ENCODE assay signal across 17 cellular contexts in the genomic region with DNA sequence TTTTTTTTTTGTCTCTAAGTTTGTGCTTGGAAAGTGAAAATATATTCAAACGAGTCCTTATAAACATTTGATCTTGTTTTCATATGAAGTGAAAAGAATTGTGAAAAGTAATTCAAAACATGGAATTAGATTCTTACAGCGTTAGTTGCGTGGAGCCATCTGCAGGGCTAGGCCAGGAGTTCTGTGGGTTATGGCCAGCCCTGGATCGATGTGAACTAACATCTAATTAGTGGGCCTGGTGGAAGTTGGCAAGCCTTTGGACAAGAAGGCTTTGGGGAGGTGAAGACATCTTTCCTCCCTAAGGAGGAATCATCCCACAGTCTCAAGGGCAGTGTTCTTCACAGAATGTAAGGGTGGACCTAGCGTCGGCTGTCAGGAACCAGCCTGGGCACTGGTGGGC. TPM values are rescaled to one million over a fixed set of nuclear protein-coding genes. Genes with fewer than 3 reads are reported as not detected.
DNase-seq lines count a peak whose midpoint lies in the region; ATAC-seq and TF ChIP-seq lines count a peak whose summit lies in the region.
"Had no signal": no experiment of that assay in that cellular context is flagged by ENCODE, and none has a peak within 500 bp of the region (broad histone marks: within the 10 kb centered on the region; RNA-seq: fewer than 3 reads in every experiment).

No MANE protein-coding gene starts in this region.

- no peaks in the 10 kb centered on the region for H3K27me3 Mint-ChIP-seq in osteocyte (ENCODE audit: unreplicated experiment)

- H3K9me3 ChIP-seq in adipocyte (ENCODE audit: control insufficient read depth, low read length), result no peaks in the 10 kb centered on the region
- H3K9me3 ChIP-seq: BLaER1 treated with 17β-estradiol and CSF1 and Interleukin-3, amounts not matched to agents 10 nM and 100 nM; SJSA1 had no signal

- no peak for ATAC-seq in GM21526 (IDR thresholded peaks at IDR 0.05; ENCODE audit: low FRiP score, unreplicated experiment)
- ATAC-seq: activated naive CD8-positive, alpha-beta T cell treated with anti-CD3 and anti-CD28 coated beads, Interleukin-2, amount 50 U/mL, for 24 hours; activated T-helper 17 cell treated with anti-CD3 and anti-CD28 coated beads, Interleukin-2, amount 50 U/mL, for 72 hours had no signal

- no peaks in the 10 kb centered on the region for H3K36me3 Mint-ChIP-seq in osteocyte (ENCODE audit: unreplicated experiment)

- TF ChIP-seq CTCF in osteocyte (IDR thresholded peaks at IDR 0.05), result no peak

- H3K4me3 Mint-ChIP-seq in osteocyte (ENCODE audit: unreplicated experiment), result no peak overlapping the region
- H3K4me3 Mint-ChIP-seq: activated naive CD8-positive, alpha-beta T cell treated with anti-CD3 and anti-CD28 coated beads, Interleukin-2, amount 50 U/mL, for 24 hours; activated T-helper 17 cell treated with anti-CD3 and anti-CD28 coated beads, Interleukin-2, amount 50 U/mL, for 72 hours; neural crest cell had no signal

- no peaks in the 10 kb centered on the region for H3K27me3 ChIP-seq in adipocyte (replicated peaks; ENCODE audit: control insufficient read depth, insufficient read depth, low read length)
- H3K27me3 ChIP-seq: BLaER1 treated with 17β-estradiol and CSF1 and Interleukin-3, amounts not matched to agents 10 nM and 100 nM; SJSA1 had no signal

- H3K27ac Mint-ChIP-seq in osteocyte (ENCODE audit: unreplicated experiment), result peak overlapping the region; percentile 89
- H3K27ac Mint-ChIP-seq: activated naive CD8-positive, alpha-beta T cell treated with anti-CD3 and anti-CD28 coated beads, Interleukin-2, amount 50 U/mL, for 24 hours; activated T-helper 17 cell treated with anti-CD3 and anti-CD28 coated beads, Interleukin-2, amount 50 U/mL, for 72 hours had no signal

- H3K9me3 Mint-ChIP-seq in osteocyte (ENCODE audit: unreplicated experiment), result no peaks in the 10 kb centered on the region
- H3K9me3 Mint-ChIP-seq: activated naive CD8-positive, alpha-beta T cell treated with anti-CD3 and anti-CD28 coated beads, Interleukin-2, amount 50 U/mL, for 24 hours; activated T-helper 17 cell treated with anti-CD3 and anti-CD28 coated beads, Interleukin-2, amount 50 U/mL, for 72 hours; neural crest cell had no signal

- H3K4me1 ChIP-seq in adipocyte (ENCODE audit: control insufficient read depth, insufficient read depth, low read length), result peaks cover 91% of the 10 kb centered on the region

- H3K36me3 ChIP-seq in adipocyte (ENCODE audit: control insufficient read depth, insufficient read depth, low read length, severe bottlenecking), result no peaks in the 10 kb centered on the region
- H3K36me3 ChIP-seq: BLaER1 treated with 17β-estradiol and CSF1 and Interleukin-3, amounts not matched to agents 10 nM and 100 nM had no signal

- H3K4me3 ChIP-seq in adipocyte (ENCODE audit: low read length), result no peak overlapping the region
- H3K4me3 ChIP-seq: BLaER1 treated with 17β-estradiol and CSF1 and Interleukin-3, amounts not matched to agents 10 nM and 100 nM; SJSA1 had no signal

- H3K9ac ChIP-seq in adipocyte (ENCODE audit: low read length), result peak overlapping the region; percentile 88
- H3K9ac ChIP-seq: BLaER1 treated with 17β-estradiol and CSF1 and Interleukin-3, amounts not matched to agents 10 nM and 100 nM had no signal

- DNase-seq in adipocyte (ENCODE audit: low read depth) (no peak), fibroblast of peridontal ligament (ENCODE audit: extremely low read depth) (peak; percentile 73), osteocyte (ENCODE audit: extremely low spot score, unreplicated experiment) (no peak), amniotic stem cell (lab: John Stamatoyannopoulos, UW) (no peak), NCI-H1105 treated with DMSO at 0.1 percent for 48 hours (lab: John Stamatoyannopoulos, UW) (no peak)
- no peak for DNase-seq in stimulated activated CD4-positive, alpha-beta T cell treated with anti-CD3 and anti-CD28 coated beads, Interleukin-12 subunit alpha, Interleukin-12 subunit beta, amount 100 ng/mL, for 4 hours
- DNase-seq: activated naive CD8-positive, alpha-beta T cell treated with anti-CD3 and anti-CD28 coated beads, Interleukin-2, amount 50 U/mL, for 24 hours; kidney; NCI-H146; NCI-H774; stimulated activated naive CD4-positive, alpha-beta T cell treated with Interleukin-2 at 50 U/mL for 16 hours; T-helper 9 cell had no signal

- H3K4me1 Mint-ChIP-seq in osteocyte (ENCODE audit: unreplicated experiment), result peaks cover 91% of the 10 kb centered on the region
- H3K4me1 Mint-ChIP-seq: activated naive CD8-positive, alpha-beta T cell treated with anti-CD3 and anti-CD28 coated beads, Interleukin-2, amount 50 U/mL, for 24 hours; activated T-helper 17 cell treated with anti-CD3 and anti-CD28 coated beads, Interleukin-2, amount 50 U/mL, for 72 hours had no signal

RNA-seq across cellular contexts. Expression of a gene that starts 37.3 kb away (rescaled TPM):
- 144 and 148 TPM in 2 replicates for total RNA-seq in osteocyte
